ENCODE assay signal across 19 cellular contexts in the genomic region with DNA sequence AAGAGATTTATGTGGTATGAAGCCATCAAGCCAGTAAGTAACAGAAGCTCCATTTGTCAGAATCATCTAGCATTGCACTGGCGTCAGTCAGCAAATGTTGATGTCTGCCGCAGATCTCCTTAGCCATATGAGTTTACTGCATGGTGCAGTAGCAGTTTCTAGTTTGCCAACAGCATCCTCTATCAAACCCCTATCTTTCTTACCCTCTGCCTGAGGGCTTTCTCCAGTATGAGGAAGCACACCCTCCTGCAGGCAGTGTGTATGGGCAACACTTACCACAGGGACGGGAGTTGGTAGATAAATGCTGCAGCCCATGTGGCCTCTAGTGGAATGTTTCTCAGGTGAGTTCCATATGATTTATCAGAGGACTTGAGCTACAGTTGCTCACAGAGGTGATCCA.
"Had no signal": no experiment of that assay in that cellular context is flagged by ENCODE, and none has a peak within 500 bp of the region (broad histone marks: within the 10 kb centered on the region; RNA-seq: fewer than 3 reads in every experiment).

No MANE protein-coding gene starts in this region.

- H3K27ac Mint-ChIP-seq: dendritic cell treated with granulocyte-macrophage colony-stimulating factor and Interleukin-4, amounts not matched to agents 40 ng/mL and 50 ng/mL, for 4 days; effector memory CD8-positive, alpha-beta T cell; mesothelial cell of epicardium; natural killer cell; type B pancreatic cell had no signal

- H3K9me3 ChIP-seq: esophagus squamous epithelium, gastroesophageal sphincter, spleen, stomach had no signal

- H3K9me3 Mint-ChIP-seq: dendritic cell treated with granulocyte-macrophage colony-stimulating factor and Interleukin-4, amounts not matched to agents 40 ng/mL and 50 ng/mL, for 4 days; effector memory CD8-positive, alpha-beta T cell; neural crest cell; type B pancreatic cell had no signal

- ATAC-seq: effector memory CD8-positive, alpha-beta T cell; gastroesophageal sphincter; left lobe of liver; natural killer cell; sciatic nerve had no signal

- H3K4me3 ChIP-seq: esophagus squamous epithelium, gastroesophageal sphincter, spleen, stomach had no signal

- H3K4me1 Mint-ChIP-seq: natural killer cell, neural crest cell had no signal

- H3K27ac ChIP-seq: esophagus squamous epithelium, gastroesophageal sphincter, spleen, stomach had no signal

- DNase-seq: effector memory CD8-positive, alpha-beta T cell; esophagus squamous epithelium; foreskin fibroblast; natural killer cell; posterior cingulate gyrus; spleen; stimulated activated CD4-positive, alpha-beta T cell treated with anti-CD3 and anti-CD28 coated beads, Interleukin-15, amount 100 ng/mL, for 24 hours; stimulated activated CD4-positive, alpha-beta T cell treated with anti-CD3 and anti-CD28 coated beads, Interleukin-1b, Interleukin-23, amount 100 ng/mL, for 48 hours; stimulated activated CD4-positive, alpha-beta T cell treated with anti-CD3 and anti-CD28 coated beads, Interleukin-4, amount 100 ng/mL, for 24 hours; stimulated activated naive CD4-positive, alpha-beta T cell; stomach; substantia nigra had no signal

- H3K27me3 Mint-ChIP-seq: effector memory CD8-positive, alpha-beta T cell; type B pancreatic cell had no signal

- H3K4me3 Mint-ChIP-seq: dendritic cell treated with granulocyte-macrophage colony-stimulating factor and Interleukin-4, amounts not matched to agents 40 ng/mL and 50 ng/mL, for 4 days; effector memory CD8-positive, alpha-beta T cell; mesothelial cell of epicardium; natural killer cell; neural crest cell; type B pancreatic cell had no signal

- H3K27me3 ChIP-seq: esophagus squamous epithelium, gastroesophageal sphincter, spleen, stomach had no signal

- H3K36me3 Mint-ChIP-seq: mesothelial cell of epicardium, natural killer cell, type B pancreatic cell had no signal

- H3K36me3 ChIP-seq: esophagus squamous epithelium, gastroesophageal sphincter, spleen, stomach had no signal

- H3K4me1 ChIP-seq: esophagus squamous epithelium had no signal
